In genomic region chr7:43364391-43364790, GRCh38 we compare ENCODE assay signal across 23 cellular contexts.
"Had no signal": no experiment of that assay in that cellular context is flagged by ENCODE, and none has a peak within 500 bp of the region (broad histone marks: within the 10 kb centered on the region; RNA-seq: fewer than 3 reads in every experiment).

No MANE protein-coding gene starts in this region.

- H3K36me3 ChIP-seq: lower lobe of right lung, right lobe of liver, suprapubic skin, transverse colon, upper lobe of right lung, uterus had no signal

- H3K9me3 ChIP-seq: lower lobe of right lung, mucosa of descending colon, right lobe of liver, suprapubic skin, transverse colon, upper lobe of right lung, uterus had no signal

- H3K4me1 ChIP-seq: parathyroid adenoma, right lobe of liver, suprapubic skin, transverse colon, upper lobe of right lung, uterus had no signal

- H3K9ac ChIP-seq: parathyroid adenoma had no signal

- H3K27ac ChIP-seq: dorsolateral prefrontal cortex, lower lobe of right lung, parathyroid adenoma, right lobe of liver, suprapubic skin, transverse colon, upper lobe of right lung, uterus had no signal

- H2AFZ ChIP-seq: parathyroid adenoma had no signal

- H3K4me3 Mint-ChIP-seq: memory B cell; naive B cell; natural killer cell treated with Interleukin-12 subunit alpha and Interleukin-12 subunit beta and Interleukin-15 and Interleukin-18, amount 100 ng/mL, for 72 hours; neural crest cell; stimulated activated naive CD8-positive, alpha-beta T cell treated with anti-CD3 and anti-CD28 coated beads, Interleukin-15, amount 100 ng/mL, for 72 hours had no signal

- H3K9me3 Mint-ChIP-seq: memory B cell; naive B cell; natural killer cell treated with Interleukin-12 subunit alpha and Interleukin-12 subunit beta and Interleukin-15 and Interleukin-18, amount 100 ng/mL, for 72 hours; neural crest cell; stimulated activated naive CD8-positive, alpha-beta T cell treated with anti-CD3 and anti-CD28 coated beads, Interleukin-15, amount 100 ng/mL, for 72 hours had no signal

- H3K27me3 ChIP-seq: dorsolateral prefrontal cortex, right lobe of liver, suprapubic skin, transverse colon, upper lobe of right lung, uterus had no signal

- H3K4me1 Mint-ChIP-seq: memory B cell; naive B cell; stimulated activated naive CD8-positive, alpha-beta T cell treated with anti-CD3 and anti-CD28 coated beads, Interleukin-15, amount 100 ng/mL, for 72 hours had no signal

- H3K4me3 ChIP-seq: dorsolateral prefrontal cortex, lower lobe of right lung, mucosa of descending colon, right lobe of liver, suprapubic skin, transverse colon, upper lobe of right lung, uterus had no signal

- DNase-seq: dorsolateral prefrontal cortex; effector CD4-positive, alpha-beta T cell; head of caudate nucleus; left ventricle myocardium superior; lower lobe of right lung; mucosa of descending colon; naive B cell; right lobe of liver; small intestine; stimulated activated CD4-positive, alpha-beta T cell treated with anti-CD3 and anti-CD28 coated beads, Interleukin-1b, Interleukin-23, amount 100 ng/mL, for 48 hours; stimulated activated CD4-positive, alpha-beta T cell treated with anti-CD3 and anti-CD28 coated beads, Interleukin-4, amount 100 ng/mL, for 1 hour; stimulated activated CD8-positive, alpha-beta memory T cell treated with anti-CD3 and anti-CD28 coated beads, Interleukin-4, amount 100 ng/mL, for 48 hours; stimulated activated naive CD4-positive, alpha-beta T cell; stimulated activated naive CD8-positive, alpha-beta T cell treated with anti-CD3 and anti-CD28 coated beads, Interleukin-15, amount 100 ng/mL, for 72 hours; transverse colon; upper lobe of right lung; uterus had no signal

- H3K79me2 ChIP-seq: parathyroid adenoma had no signal

- H3K27ac Mint-ChIP-seq: memory B cell; naive B cell; natural killer cell treated with Interleukin-12 subunit alpha and Interleukin-12 subunit beta and Interleukin-15 and Interleukin-18, amount 100 ng/mL, for 72 hours; progenitor cell of endocrine pancreas had no signal

- H3K36me3 Mint-ChIP-seq: memory B cell; naive B cell; natural killer cell treated with Interleukin-12 subunit alpha and Interleukin-12 subunit beta and Interleukin-15 and Interleukin-18, amount 100 ng/mL, for 72 hours had no signal

- H3K27me3 Mint-ChIP-seq: progenitor cell of endocrine pancreas had no signal
